In the genomic region with DNA sequence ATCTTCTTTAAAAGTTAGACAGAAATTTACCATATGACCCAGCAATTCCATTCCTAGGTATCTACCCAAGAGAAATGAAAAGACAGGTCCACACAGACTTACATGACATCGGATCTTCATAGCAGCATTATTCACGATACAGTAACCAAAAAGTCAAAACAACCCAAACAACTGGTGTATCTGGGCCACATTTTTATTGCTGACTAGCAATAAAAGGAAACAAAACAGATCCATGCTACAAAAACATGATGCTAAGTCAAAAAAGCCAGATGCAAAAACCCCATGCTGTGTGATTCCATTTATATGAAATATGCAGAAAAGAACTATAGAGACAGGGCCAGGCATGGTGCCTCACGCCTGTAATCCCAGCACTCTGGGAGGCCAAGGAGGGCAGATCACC, we compare ENCODE assay signal across 18 cellular contexts. TPM values are rescaled to one million over a fixed set of nuclear protein-coding genes. Genes with fewer than 3 reads are reported as not detected.
A peak's percentile ranks its signal among the peaks of the same experiment; 100 is the strongest.
DNase-seq lines count a peak whose midpoint lies in the region; ATAC-seq, FAIRE-seq and TF ChIP-seq lines count a peak whose summit lies in the region.
"Had no signal": no experiment of that assay in that cellular context is flagged by ENCODE, and none has a peak within 500 bp of the region (broad histone marks: within the 10 kb centered on the region; RNA-seq: fewer than 3 reads in every experiment).

No MANE protein-coding gene starts in this region.

- dilution Hi-C loops in IMR-90 (cut with HindIII; ENCODE audit: low sequenced_read_pairs, unreplicated experiment), result no loop called here

- no peak overlapping the region for H4K91ac ChIP-seq in IMR-90 (ENCODE audit: insufficient read depth, low read depth, low read length)

- H3K27me3 ChIP-seq in IMR-90 (ENCODE audit: control insufficient read depth, insufficient read depth, low read length), result no peaks in the 10 kb centered on the region

- WGBS in A549 (ENCODE audit: missing lambda C conversion rate), result 90% methylated on average over 3 of the region's 3 CpGs
- WGBS in IMR-90 (ENCODE audit: extremely low coverage in 2 of 2, insufficient read length in 1 of 2), 2 experiments, result no CpG with 5 or more reads among the region's 3 CpGs

- TF ChIP-seq CTCF in A549 (IDR thresholded peaks at IDR 0.05) (no peak), IMR-90 (conservative IDR thresholded peaks at IDR 0.05; ENCODE audit: low read depth, low read length) (no peak)

- no peaks in the 10 kb centered on the region for H3K9me3 ChIP-seq in A549
- H3K9me3 ChIP-seq in IMR-90 (ENCODE audit: control insufficient read depth, insufficient read depth, low read length), result no peaks in the 10 kb centered on the region

- no peak overlapping the region; the same call in 1 of the 2 replicates for H3K23ac ChIP-seq in IMR-90 (ENCODE audit: low read depth, low read length)

- H3K4ac ChIP-seq in IMR-90 (ENCODE audit: low read depth, low read length), result no peak overlapping the region

- H4K5ac ChIP-seq in IMR-90 (ENCODE audit: low read depth, low read length), result no peak overlapping the region

- H2BK15ac ChIP-seq in IMR-90 (ENCODE audit: low read depth, low read length), result no peak overlapping the region

- no peak overlapping the region for H3K18ac ChIP-seq in IMR-90 (ENCODE audit: low read depth, low read length)

- no peak overlapping the region for H2BK20ac ChIP-seq in IMR-90 (ENCODE audit: low read depth, low read length)

- ATAC-seq in A549 (no peak), IMR-90 (ENCODE audit: low read depth) (no peak), HG03159 (IDR thresholded peaks at IDR 0.05; ENCODE audit: unreplicated experiment) (no peak)
- ATAC-seq: HCT116 had no signal

- H3K36me3 ChIP-seq in IMR-90 (ENCODE audit: control insufficient read depth, insufficient read depth, low read length), result peaks cover 5% of the 10 kb centered on the region

- DNase-seq in A549 (ENCODE audit: low read depth in 1 of 2, low spot score in 1 of 2) (no peak), IMR-90 (no peak), HuH-7.5 (ENCODE audit: low spot score) (no peak)
- DNase-seq in stimulated activated naive CD4-positive, alpha-beta T cell (lab: John Stamatoyannopoulos, UW), result no peak
- DNase-seq: 8988T; C1 segment of cervical spinal cord; Calu3; CD4-positive, alpha-beta memory T cell; COR-L47; DND-41; GM23248; H9 had no signal

- in situ Hi-C loops in IMR-90 (cut with MboI; ENCODE audit: low sequenced_read_pairs), result no loop called here

- no peak for TF ChIP-seq RAD21 in A549 (conservative IDR thresholded peaks at IDR 0.05 in 1 of 2, IDR thresholded peaks at IDR 0.05 in 1 of 2)
- no peak for TF ChIP-seq RAD21 in IMR-90 (IDR thresholded peaks at IDR 0.05; ENCODE audit: low read length)

- peaks cover 15% of the 10 kb centered on the region for H3K9me1 ChIP-seq in IMR-90 (ENCODE audit: insufficient read depth, low read length)

- peaks cover 29% of the 10 kb centered on the region for H4K20me1 ChIP-seq in IMR-90 (ENCODE audit: insufficient read depth, low read length)

- H3K4me3 ChIP-seq in A549, result no peak overlapping the region
- H3K4me3 ChIP-seq in IMR-90 (ENCODE audit: insufficient read depth, low read depth, low read length), result no peak overlapping the region
- H3K4me3 ChIP-seq: GM23248 had no signal

- H2AK9ac ChIP-seq in IMR-90 (replicated peaks; ENCODE audit: low read depth, low read length, poor library complexity), result no peak overlapping the region

- H2BK120ac ChIP-seq in IMR-90 (ENCODE audit: low read depth, low read length), result no peak overlapping the region

- no peak for TF ChIP-seq EP300 in A549 (IDR thresholded peaks at IDR 0.05)

- TF ChIP-seq POLR2A in A549 (IDR thresholded peaks at IDR 0.05; ENCODE audit: low read length), result no peak
- TF ChIP-seq POLR2A in IMR-90 (IDR thresholded peaks at IDR 0.05; ENCODE audit: low read depth, low read length), result no peak

- intact Hi-C loops in IMR-90 (cut with micrococcal nuclease), result no loop called here

- no peak overlapping the region for H3K27ac ChIP-seq in A549
- no peak overlapping the region for H3K27ac ChIP-seq in IMR-90 (ENCODE audit: insufficient read depth, low read length)
- H3K27ac ChIP-seq: GM23248 had no signal

- H3K14ac ChIP-seq in IMR-90 (replicated peaks; ENCODE audit: low read depth, low read length), result no peak overlapping the region

- no TSS peak for BruUV-seq in IMR-90 (replicated peaks; lab: Mats Ljungman, UMichigan)

- POLR2A ChIA-PET in A549 (lab: Yijun Ruan, JAX), result no interaction called here
- POLR2A ChIA-PET in IMR-90 (lab: Charles Lee; ENCODE audit: unreplicated experiment), result no interaction called here

- H2AFZ ChIP-seq in IMR-90 (replicated peaks; ENCODE audit: low read length, poor library complexity), result no peak overlapping the region
- H2AFZ ChIP-seq: GM23248 had no signal

- H2AK5ac ChIP-seq in IMR-90 (ENCODE audit: low read depth, low read length), result no peak overlapping the region

- H3K4me2 ChIP-seq in A549, result no peak overlapping the region
- H3K4me2 ChIP-seq in IMR-90 (ENCODE audit: low read depth, low read length), result no peak overlapping the region

- no peak overlapping the region for H3K9ac ChIP-seq in IMR-90 (ENCODE audit: low read depth, low read length)
- H3K9ac ChIP-seq: GM23248 had no signal

- FAIRE-seq in A549 (lab: Jason Lieb, UNC), result no peak
- peak; percentile 91 for FAIRE-seq in endometrium (lab: Jason Lieb, UNC)
- FAIRE-seq: G401.6, GM12892, GM19239 had no signal

- CTCF ChIA-PET in A549 (lab: Yijun Ruan, JAX) (interaction anchor here (0.6 to 3.6 kb wide), 3 partner anchors 45 to 725 kb away, joined by 3 to 14 read pairs (median 4); a partner anchor contains a TSS), IMR-90 (lab: Yijun Ruan, JAX) (no interaction called here)

- no peak overlapping the region for H2BK5ac ChIP-seq in IMR-90 (ENCODE audit: low read depth, low read length, poor library complexity, severe bottlenecking)

- no peak overlapping the region for H3K56ac ChIP-seq in IMR-90 (ENCODE audit: extremely low read depth, insufficient read depth, low read length)

- no peak overlapping the region for H4K8ac ChIP-seq in IMR-90 (ENCODE audit: low read depth in 2 of 2, low read length in 2 of 2)

- H3K4me1 ChIP-seq in A549 (peaks cover 3% of the 10 kb centered on the region; the same call in 1 of the 3 replicates), IMR-90 (ENCODE audit: control insufficient read depth, insufficient read depth, low read length) (peaks cover 6% of the 10 kb centered on the region; the same call in 1 of the 2 replicates)

- peaks cover 27 to 52% of the 10 kb centered on the region in 2 experiments for H3K79me1 ChIP-seq in IMR-90 (ENCODE audit: low read depth in 1 of 2, low read length in 2 of 2)

TF ChIP-seq in A549, 52 proteins besides CTCF, POLR2A, EP300 and RAD21:
- TF ChIP-seq MAFK (IDR thresholded peaks at IDR 0.05; ENCODE audit: partially characterized antibody) (peak; percentile 87), FOSL2 (IDR thresholded peaks at IDR 0.05) (no peak), FOSL2 (CRISPR knock-in tag; IDR thresholded peaks at IDR 0.05) (no peak)

TF ChIP-seq in IMR-90, 13 proteins besides CTCF, POLR2A, EP300 and RAD21:
- no peak for TF ChIP-seq SMC3 (IDR thresholded peaks at IDR 0.05; ENCODE audit: low read depth, low read length)
- TF ChIP-seq RFX5 (IDR thresholded peaks at IDR 0.05; ENCODE audit: low read depth, low read length), result no peak
- no peak for TF ChIP-seq CEBPB (IDR thresholded peaks at IDR 0.05; ENCODE audit: low read depth, low read length)
- peak; percentile 70 for TF ChIP-seq MAFK (IDR thresholded peaks at IDR 0.05; ENCODE audit: low read depth, low read length)

RNA-seq across cellular contexts. Expression of a gene that starts 12.9 kb away (rescaled TPM):
- polyA plus RNA-seq in A549 (2011; rRNA removed), result 13.2 and 18.2 TPM in 2 replicates
- 19.7 and 26.1 TPM in 2 replicates for polyA plus RNA-seq in A549 (2012; cell fraction: cytosol; rRNA removed)
- polyA plus RNA-seq in A549 (2012; cell fraction: nucleus; rRNA removed), result 96.3 and 97.9 TPM in 2 replicates
- polyA plus RNA-seq in A549 (2017; fragmentation: RNase III; extraction: RNeasy Plus Mini Kit Qiagen cat#74134 plus additional on column Dnase treatment), result 10.2 to 10.6 TPM (median 10.2 TPM) in 3 replicates
- 30.9 and 31.1 TPM in 2 replicates for polyA minus RNA-seq in A549 (2011; rRNA and poly(A)+ RNA removed)
- total RNA-seq in IMR-90 (2012; rRNA removed), result 9.2 and 10.6 TPM in 2 replicates
- 18.3 and 18.4 TPM in 2 replicates for polyA plus RNA-seq in IMR-90 (2012; rRNA removed)
- 7.7 and 14.0 TPM in 2 replicates for polyA plus RNA-seq in IMR-90 (2012; cell fraction: cytosol; rRNA removed)
- 83.2 and 114 TPM in 2 replicates for polyA plus RNA-seq in IMR-90 (2012; cell fraction: nucleus; rRNA removed; ENCODE audit: low replicate concordance)

RNA-seq across cellular contexts. Expression of a gene that starts 56.0 kb away (rescaled TPM):
- polyA plus RNA-seq in A549 (2011; rRNA removed) (0.17 and 0.47 TPM in 2 replicates), A549 (2017; fragmentation: RNase III; extraction: RNeasy Plus Mini Kit Qiagen cat#74134 plus additional on column Dnase treatment) (0.17 to 0.28 TPM (median 0.26 TPM) in 3 replicates), IMR-90 (2012; rRNA removed) (0.22 and 0.37 TPM in 2 replicates)
- 0.21 and 0.24 TPM in 2 replicates for polyA plus RNA-seq in A549 (2012; cell fraction: cytosol; rRNA removed)
- 0.22 and 0.33 TPM in 2 replicates for polyA plus RNA-seq in A549 (2012; cell fraction: nucleus; rRNA removed)
- polyA minus RNA-seq in A549 (2011; rRNA and poly(A)+ RNA removed), result 0.05 and 0.12 TPM in 2 replicates
- total RNA-seq in IMR-90 (2012; rRNA removed), result 0.18 and 0.28 TPM in 2 replicates
- polyA plus RNA-seq in IMR-90 (2012; cell fraction: cytosol; rRNA removed), result 0.23 and 0.25 TPM in 2 replicates
- 0.25 and 0.41 TPM in 2 replicates for polyA plus RNA-seq in IMR-90 (2012; cell fraction: nucleus; rRNA removed; ENCODE audit: low replicate concordance)
- total RNA-seq: GM23248 had no signal
